ENCODE assay signal across 2 cellular contexts in the genomic region with DNA sequence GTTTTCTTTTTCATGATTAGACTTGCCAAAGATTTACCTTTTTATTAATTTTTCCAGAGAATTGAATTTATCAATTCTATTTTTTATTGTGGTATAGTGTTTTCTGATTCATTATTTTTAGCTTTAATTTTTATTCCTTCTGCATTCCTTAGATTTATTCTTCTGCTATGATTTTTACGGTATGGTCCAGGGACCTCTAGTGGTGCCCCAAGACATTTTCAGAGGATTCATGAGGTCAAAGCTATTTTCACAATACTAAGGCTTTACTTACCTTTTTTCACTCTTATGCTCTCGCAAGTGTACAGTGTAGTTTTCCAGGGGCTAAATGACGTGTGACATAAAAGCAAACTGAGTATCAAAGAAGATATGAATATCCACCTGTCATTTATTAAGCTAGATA.
TF ChIP-seq lines count a peak whose summit lies in the region.

No MANE protein-coding gene starts in this region.

TF ChIP-seq in Ishikawa, 13 proteins besides CTCF, POLR2A, EP300 and RAD21 (continued from another document):
- TF ChIP-seq TCF12 (IDR thresholded peaks at IDR 0.05; ENCODE audit: low read depth) = no peak
- no peak for TF ChIP-seq ZBTB7A (IDR thresholded peaks at IDR 0.05; ENCODE audit: low read depth)
- TF ChIP-seq TAF1 (IDR thresholded peaks at IDR 0.05; ENCODE audit: low read depth) = no peak
- no peak for TF ChIP-seq CREB1 (IDR thresholded peaks at IDR 0.05; ENCODE audit: low read depth)
- TF ChIP-seq CEBPB (IDR thresholded peaks at IDR 0.05) = no peak
- TF ChIP-seq, protein P1, sequence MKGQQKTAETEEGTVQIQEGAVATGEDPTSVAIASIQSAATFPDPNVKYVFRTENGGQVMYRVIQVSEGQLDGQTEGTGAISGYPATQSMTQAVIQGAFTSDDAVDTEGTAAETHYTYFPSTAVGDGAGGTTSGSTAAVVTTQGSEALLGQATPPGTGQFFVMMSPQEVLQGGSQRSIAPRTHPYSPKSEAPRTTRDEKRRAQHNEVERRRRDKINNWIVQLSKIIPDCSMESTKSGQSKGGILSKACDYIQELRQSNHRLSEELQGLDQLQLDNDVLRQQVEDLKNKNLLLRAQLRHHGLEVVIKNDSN (IDR thresholded peaks at IDR 0.05) = no peak
- TF ChIP-seq, protein P2, sequence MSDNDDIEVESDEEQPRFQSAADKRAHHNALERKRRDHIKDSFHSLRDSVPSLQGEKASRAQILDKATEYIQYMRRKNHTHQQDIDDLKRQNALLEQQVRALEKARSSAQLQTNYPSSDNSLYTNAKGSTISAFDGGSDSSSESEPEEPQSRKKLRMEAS (IDR thresholded peaks at IDR 0.05) = no peak

TF ChIP-seq in neural cell, 6 proteins besides CTCF, POLR2A, EP300 and RAD21 (continued from another document):
- TF ChIP-seq, protein P3, sequence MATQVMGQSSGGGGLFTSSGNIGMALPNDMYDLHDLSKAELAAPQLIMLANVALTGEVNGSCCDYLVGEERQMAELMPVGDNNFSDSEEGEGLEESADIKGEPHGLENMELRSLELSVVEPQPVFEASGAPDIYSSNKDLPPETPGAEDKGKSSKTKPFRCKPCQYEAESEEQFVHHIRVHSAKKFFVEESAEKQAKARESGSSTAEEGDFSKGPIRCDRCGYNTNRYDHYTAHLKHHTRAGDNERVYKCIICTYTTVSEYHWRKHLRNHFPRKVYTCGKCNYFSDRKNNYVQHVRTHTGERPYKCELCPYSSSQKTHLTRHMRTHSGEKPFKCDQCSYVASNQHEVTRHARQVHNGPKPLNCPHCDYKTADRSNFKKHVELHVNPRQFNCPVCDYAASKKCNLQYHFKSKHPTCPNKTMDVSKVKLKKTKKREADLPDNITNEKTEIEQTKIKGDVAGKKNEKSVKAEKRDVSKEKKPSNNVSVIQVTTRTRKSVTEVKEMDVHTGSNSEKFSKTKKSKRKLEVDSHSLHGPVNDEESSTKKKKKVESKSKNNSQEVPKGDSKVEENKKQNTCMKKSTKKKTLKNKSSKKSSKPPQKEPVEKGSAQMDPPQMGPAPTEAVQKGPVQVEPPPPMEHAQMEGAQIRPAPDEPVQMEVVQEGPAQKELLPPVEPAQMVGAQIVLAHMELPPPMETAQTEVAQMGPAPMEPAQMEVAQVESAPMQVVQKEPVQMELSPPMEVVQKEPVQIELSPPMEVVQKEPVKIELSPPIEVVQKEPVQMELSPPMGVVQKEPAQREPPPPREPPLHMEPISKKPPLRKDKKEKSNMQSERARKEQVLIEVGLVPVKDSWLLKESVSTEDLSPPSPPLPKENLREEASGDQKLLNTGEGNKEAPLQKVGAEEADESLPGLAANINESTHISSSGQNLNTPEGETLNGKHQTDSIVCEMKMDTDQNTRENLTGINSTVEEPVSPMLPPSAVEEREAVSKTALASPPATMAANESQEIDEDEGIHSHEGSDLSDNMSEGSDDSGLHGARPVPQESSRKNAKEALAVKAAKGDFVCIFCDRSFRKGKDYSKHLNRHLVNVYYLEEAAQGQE (IDR thresholded peaks at IDR 0.05; ENCODE audit: borderline replicate concordance) = no peak
- peak; percentile 69 for TF ChIP-seq SMC3 (conservative IDR thresholded peaks at IDR 0.05; ENCODE audit: poor library complexity)
